Comparison of ENCODE assay signal across 12 cellular contexts in genomic region chr17:58615768-58616659, GRCh38.
DNase-seq lines count a peak whose midpoint lies in the region; ATAC-seq, FAIRE-seq and TF ChIP-seq lines count a peak whose summit lies in the region.
"Had no signal": no experiment of that assay in that cellular context is flagged by ENCODE, and none has a peak within 500 bp of the region (broad histone marks: within the 10 kb centered on the region; RNA-seq: fewer than 3 reads in every experiment).

No MANE protein-coding gene starts in this region.

- no peak overlapping the region for H3K27ac ChIP-seq in tibial nerve
- H3K27ac ChIP-seq in gastroesophageal sphincter: no peak overlapping the region

- H3K36me3 Mint-ChIP-seq in activated CD4-positive, alpha-beta memory T cell treated with anti-CD3 and anti-CD28 coated beads for 36 hours: no peaks in the 10 kb centered on the region
- H3K36me3 Mint-ChIP-seq in MCF 10A (ENCODE audit: insufficient read depth, unreplicated experiment): no peaks in the 10 kb centered on the region

- H3K4me1 ChIP-seq in tibial nerve (no peaks in the 10 kb centered on the region), gastroesophageal sphincter (no peaks in the 10 kb centered on the region)

- TF ChIP-seq POLR2A in GM12892 (IDR thresholded peaks at IDR 0.05; ENCODE audit: low read depth, low read length) (no peak; the same call in 1 of the 2 replicates), tibial nerve (IDR thresholded peaks at IDR 0.05) (no peak), gastroesophageal sphincter (IDR thresholded peaks at IDR 0.05) (no peak)

- H3K4me1 Mint-ChIP-seq in activated CD4-positive, alpha-beta memory T cell treated with anti-CD3 and anti-CD28 coated beads for 36 hours (ENCODE audit: low read depth): peaks cover 13% of the 10 kb centered on the region
- no peaks in the 10 kb centered on the region for H3K4me1 Mint-ChIP-seq in MCF 10A (ENCODE audit: insufficient read depth, unreplicated experiment)

- H3K9me3 ChIP-seq in tibial nerve (no peaks in the 10 kb centered on the region), gastroesophageal sphincter (no peaks in the 10 kb centered on the region)

- 76 to 85% methylated on average over 5 of the region's 5 CpGs for WGBS in tibial nerve, 2 donors
- WGBS in gastroesophageal sphincter (ENCODE audit: low coverage in 1 of 2), 2 donors: 83 to 87% methylated on average over 2 to 5 of the region's 5 CpGs

- POLR2A ChIA-PET in activated CD4-positive, alpha-beta memory T cell treated with anti-CD3 and anti-CD28 coated beads for 36 hours (lab: Charles Lee): interaction anchor here (0.6 to 3.5 kb wide), 2 partner anchors 11 to 15 kb away, joined by 3 to 24 read pairs; no protein-coding TSS in a partner anchor
- POLR2A ChIA-PET in MCF 10A (lab: Yijun Ruan, JAX): no interaction called here

- H3K27me3 ChIP-seq in tibial nerve (no peaks in the 10 kb centered on the region), gastroesophageal sphincter (no peaks in the 10 kb centered on the region)

- DNase-seq in GM12892 (ENCODE audit: insufficient read length): no peak
- no peak for DNase-seq in activated CD4-positive, alpha-beta memory T cell treated with anti-CD3 and anti-CD28 coated beads for 36 hours
- no peak for DNase-seq in tibial nerve (ENCODE audit: low spot score in 2 of 2)
- DNase-seq in MCF 10A (ENCODE audit: unreplicated experiment): no peak
- DNase-seq in activated effector memory CD4-positive, alpha-beta T cell treated with Interleukin-2 at 50 U/mL for 16 hours: no peak
- DNase-seq: activated CD4-positive, alpha-beta T cell treated with anti-CD3 and anti-CD28 coated beads, Interleukin-2, amount 50 U/mL, for 48 hours; H7; NCI-H146; stimulated activated CD4-positive, alpha-beta T cell treated with anti-CD3 and anti-CD28 coated beads, Interleukin-12 subunit alpha, Interleukin-12 subunit beta, amount 100 ng/mL, for 4 hours had no signal

- ATAC-seq in GM19351 (IDR thresholded peaks at IDR 0.05; ENCODE audit: unreplicated experiment) (peak; percentile 67), HG02973 (IDR thresholded peaks at IDR 0.05; ENCODE audit: unreplicated experiment) (peak; percentile 65), gastroesophageal sphincter (no peak)

- no peak overlapping the region for H3K4me3 ChIP-seq in tibial nerve
- no peak overlapping the region for H3K4me3 ChIP-seq in gastroesophageal sphincter

- H3K4me3 Mint-ChIP-seq in activated CD4-positive, alpha-beta memory T cell treated with anti-CD3 and anti-CD28 coated beads for 36 hours: no peak overlapping the region
- H3K4me3 Mint-ChIP-seq in MCF 10A (ENCODE audit: unreplicated experiment): no peak overlapping the region

- no TSS peak for BruUV-seq in MCF 10A (replicated peaks; lab: Mats Ljungman, UMichigan)

- FAIRE-seq in GM12892 (lab: Jason Lieb, UNC): peak; percentile 89

- H3K27me3 Mint-ChIP-seq in activated CD4-positive, alpha-beta memory T cell treated with anti-CD3 and anti-CD28 coated beads for 36 hours: no peaks in the 10 kb centered on the region
- H3K27me3 Mint-ChIP-seq in MCF 10A (ENCODE audit: insufficient read depth, unreplicated experiment): no peaks in the 10 kb centered on the region

- TF ChIP-seq CTCF in tibial nerve (IDR thresholded peaks at IDR 0.05) (no peak), MCF 10A (IDR thresholded peaks at IDR 0.05; ENCODE audit: unreplicated experiment) (no peak), gastroesophageal sphincter (IDR thresholded peaks at IDR 0.05) (no peak)

- CTCF ChIA-PET in activated CD4-positive, alpha-beta memory T cell treated with anti-CD3 and anti-CD28 coated beads for 36 hours (lab: Charles Lee): interaction anchor here (1.6 kb wide), 1 partner anchor 28 kb away, joined by 5 read pairs; no protein-coding TSS in a partner anchor
- CTCF ChIA-PET in MCF 10A (lab: Yijun Ruan, JAX): interaction anchor here (0.5 to 0.6 kb wide), 4 partner anchors 9 to 1662 kb away, joined by 3 to 5 read pairs (median 3); no protein-coding TSS in a partner anchor

- no peaks in the 10 kb centered on the region for H3K9me3 Mint-ChIP-seq in activated CD4-positive, alpha-beta memory T cell treated with anti-CD3 and anti-CD28 coated beads for 36 hours
- no peaks in the 10 kb centered on the region for H3K9me3 Mint-ChIP-seq in MCF 10A (ENCODE audit: unreplicated experiment)

- TF ChIP-seq EP300 in tibial nerve (IDR thresholded peaks at IDR 0.05) (no peak), gastroesophageal sphincter (IDR thresholded peaks at IDR 0.05) (no peak)

- intact Hi-C loops in activated CD4-positive, alpha-beta memory T cell treated with anti-CD3 and anti-CD28 coated beads for 36 hours (cut with micrococcal nuclease): no loop called here
- intact Hi-C loops in MCF 10A (cut with micrococcal nuclease): no loop called here

- H3K27ac Mint-ChIP-seq in activated CD4-positive, alpha-beta memory T cell treated with anti-CD3 and anti-CD28 coated beads for 36 hours: peak overlapping the region; percentile 21
- H3K27ac Mint-ChIP-seq in MCF 10A (ENCODE audit: low read depth, unreplicated experiment): no peak overlapping the region

- no peaks in the 10 kb centered on the region for H3K36me3 ChIP-seq in tibial nerve
- H3K36me3 ChIP-seq in gastroesophageal sphincter: no peaks in the 10 kb centered on the region
